ENCODE assay signal across 31 cellular contexts in the genomic region with DNA sequence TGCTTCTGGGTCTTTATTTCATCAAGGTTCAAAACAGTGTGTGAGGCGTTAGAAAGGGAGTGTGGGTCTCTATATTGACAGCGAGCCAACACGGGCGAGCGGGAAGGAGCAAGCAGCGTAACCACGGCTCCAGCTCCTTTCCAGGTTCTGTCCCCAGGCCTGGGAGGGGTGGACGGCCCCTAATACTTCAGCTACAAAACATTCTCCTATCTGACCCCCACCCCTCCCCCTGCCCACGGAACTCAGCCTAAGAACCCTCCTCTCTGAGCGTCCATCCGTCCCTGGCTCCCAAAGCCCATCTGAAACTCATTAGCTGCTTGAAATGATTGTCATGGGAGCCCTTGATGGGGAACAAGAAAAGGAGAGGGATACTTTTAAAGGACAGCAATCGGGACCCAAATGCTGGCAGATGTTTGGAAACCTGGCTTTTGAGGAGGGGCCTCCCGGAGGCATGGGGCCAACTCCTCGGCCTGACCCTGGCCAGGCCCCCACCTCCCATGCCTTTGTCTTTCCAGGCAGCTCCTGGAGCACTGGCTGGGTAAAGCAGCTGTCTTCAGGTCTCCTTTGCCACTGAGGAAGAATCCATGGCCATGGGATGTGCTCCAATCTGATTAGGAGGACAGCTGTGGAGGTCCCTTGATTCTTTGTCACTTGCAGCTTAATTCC.
A peak's percentile ranks its signal among the peaks of the same experiment; 100 is the strongest.
DNase-seq lines count a peak whose midpoint lies in the region; ATAC-seq, FAIRE-seq and TF ChIP-seq lines count a peak whose summit lies in the region.
"Had no signal": no experiment of that assay in that cellular context is flagged by ENCODE, and none has a peak within 500 bp of the region (broad histone marks: within the 10 kb centered on the region; RNA-seq: fewer than 3 reads in every experiment).

No MANE protein-coding gene starts in this region.

- H3K4me1 Mint-ChIP-seq in brain, result peaks cover 68% of the 10 kb centered on the region
- H3K4me1 Mint-ChIP-seq: CD4-positive, CD25-positive, alpha-beta regulatory T cell; stimulated activated effector memory CD8-positive, alpha-beta T cell treated with anti-CD3 and anti-CD28 coated beads, Interleukin-12 subunit alpha, Interleukin-12 subunit beta, amount 100 ng/mL, for 72 hours had no signal

- H3K9me3 Mint-ChIP-seq in brain, result peaks cover 0 to 11% (median 0%) of the 10 kb centered on the region in 5 experiments
- H3K9me3 Mint-ChIP-seq: activated T-helper 1 cell treated with anti-CD3 and anti-CD28 coated beads, Interleukin-12 subunit alpha, Interleukin-12 subunit beta, Interleukin-2, Interleukin-4 antibody, amounts not matched to agents 30 ng/mL and 10 ng/mL and 1 ng/mL, durations not matched to agents 14 hours and 24 hours and 36 hours; stimulated activated effector memory CD8-positive, alpha-beta T cell treated with anti-CD3 and anti-CD28 coated beads, Interleukin-12 subunit alpha, Interleukin-12 subunit beta, amount 100 ng/mL, for 72 hours; T-helper 1 cell treated with Interleukin-12 subunit alpha and Interleukin-12 subunit beta and Interleukin-4 antibody, amounts not matched to agents 30 μg/mL and 1 μg/mL, for 36 hours had no signal

- H3K9me3 ChIP-seq in stomach (no peaks in the 10 kb centered on the region), HepG2 (ENCODE audit: low read length) (no peaks in the 10 kb centered on the region)
- H3K9me3 ChIP-seq: body of pancreas, gastroesophageal sphincter, neutrophil had no signal

- BruUV-seq in HepG2 (replicated peaks; lab: Mats Ljungman, UMichigan), result no TSS peak

- H3K27ac Mint-ChIP-seq in brain, result peak overlapping the region in 3 of 5 experiments; percentile 63 to 84 (median 75)
- H3K27ac Mint-ChIP-seq: activated T-helper 1 cell treated with anti-CD3 and anti-CD28 coated beads, Interleukin-12 subunit alpha, Interleukin-12 subunit beta, Interleukin-2, Interleukin-4 antibody, amounts not matched to agents 30 ng/mL and 10 ng/mL and 1 ng/mL, durations not matched to agents 14 hours and 24 hours and 36 hours; CD4-positive, CD25-positive, alpha-beta regulatory T cell; progenitor cell of endocrine pancreas; stimulated activated effector memory CD8-positive, alpha-beta T cell treated with anti-CD3 and anti-CD28 coated beads, Interleukin-12 subunit alpha, Interleukin-12 subunit beta, amount 100 ng/mL, for 72 hours; T-helper 1 cell treated with Interleukin-12 subunit alpha and Interleukin-12 subunit beta and Interleukin-4 antibody, amounts not matched to agents 30 μg/mL and 1 μg/mL, for 36 hours had no signal

- H3K79me2 ChIP-seq in HepG2 (ENCODE audit: insufficient read depth, low read length), result no peaks in the 10 kb centered on the region

- WGBS in stomach, 5 donors, result 82 to 87% (median 84%) methylated on average over 11 to 14 of the region's 14 CpGs
- 51% methylated on average over 9 of the region's 14 CpGs for WGBS in HepG2 (ENCODE audit: low lambda C conversion rate)

- H3K4me1 ChIP-seq in stomach (no peaks in the 10 kb centered on the region), HepG2 (ENCODE audit: insufficient read depth, low read length) (no peaks in the 10 kb centered on the region)
- H3K4me1 ChIP-seq: body of pancreas, gastroesophageal sphincter had no signal

- H3K4me3 ChIP-seq in H7 (ENCODE audit: insufficient read depth, low read depth, low read length), result no peak overlapping the region
- H3K4me3 ChIP-seq in stomach, result no peak overlapping the region
- H3K4me3 ChIP-seq in HepG2 (replicated peaks in 1 of 3; ENCODE audit: insufficient read depth in 1 of 3, low read depth in 2 of 3, low read length in 3 of 3), result no peak overlapping the region
- H3K4me3 ChIP-seq: body of pancreas, gastroesophageal sphincter had no signal

- CTCF ChIA-PET in HepG2 (lab: Yijun Ruan, JAX; ENCODE audit: low intra/inter-chr PET ratio, low total read pairs), result no interaction called here

- H3K36me3 ChIP-seq in H7 (replicated peaks; ENCODE audit: control insufficient read depth, insufficient read depth, low read length) (no peaks in the 10 kb centered on the region), stomach (no peaks in the 10 kb centered on the region), HepG2 (replicated peaks in 1 of 2; ENCODE audit: control insufficient read depth in 1 of 2, insufficient read depth in 2 of 2, low read length in 2 of 2) (no peaks in the 10 kb centered on the region)
- H3K36me3 ChIP-seq: gastroesophageal sphincter, neutrophil had no signal

- H2AFZ ChIP-seq in HepG2 (ENCODE audit: low read length), result no peak overlapping the region

- ATAC-seq in HG03135 (IDR thresholded peaks at IDR 0.05; ENCODE audit: unreplicated experiment), result no peak
- no peak for ATAC-seq in HepG2
- ATAC-seq in GM19351 (IDR thresholded peaks at IDR 0.05; ENCODE audit: unreplicated experiment), result no peak
- ATAC-seq: body of pancreas; gastroesophageal sphincter; left cardiac atrium; stimulated activated effector memory CD8-positive, alpha-beta T cell treated with anti-CD3 and anti-CD28 coated beads, Interleukin-12 subunit alpha, Interleukin-12 subunit beta, amount 100 ng/mL, for 72 hours had no signal

- H3K4me2 ChIP-seq in HepG2 (ENCODE audit: low read depth, low read length), result no peak overlapping the region

- H3K27ac ChIP-seq in stomach, result no peak overlapping the region
- no peak overlapping the region for H3K27ac ChIP-seq in HepG2 (ENCODE audit: extremely low read length, insufficient read depth, low read length)
- H3K27ac ChIP-seq: body of pancreas, gastroesophageal sphincter, neutrophil had no signal

- TF ChIP-seq CTCF in brain (conservative IDR thresholded peaks at IDR 0.05) (no peak), stomach (IDR thresholded peaks at IDR 0.05) (no peak), HepG2 (CRISPR knock-in tag; IDR thresholded peaks at IDR 0.05) (no peak)

- H4K20me1 ChIP-seq in HepG2 (ENCODE audit: insufficient read depth, low read length), result no peaks in the 10 kb centered on the region

- in situ Hi-C loops in HepG2 (cut with HindIII; ENCODE audit: extremely low pct_ligation_motif_present, low pct_unique_long_range_greater_than_20kb), result no loop called here

- TF ChIP-seq RAD21 in HepG2 (CRISPR knock-in tag; IDR thresholded peaks at IDR 0.05), result no peak

- DNase-seq in H7 (peak; percentile 59), mesenteric fat pad (ENCODE audit: low spot score) (peak; percentile 30), stomach (peak; percentile 7), HepG2 (ENCODE audit: low spot score) (no peak), HK-2 (ENCODE audit: unreplicated experiment) (no peak)
- DNase-seq: activated CD4-positive, alpha-beta T cell treated with anti-CD3 and anti-CD28 coated beads, Interleukin-2, amount 50 U/mL, for 4 hours; activated naive CD4-positive, alpha-beta T cell treated with anti-CD3 and anti-CD28 coated beads, Interleukin-2, amount 50 U/mL, for 16 hours; AML-193; body of pancreas; Calu3; CD4-positive, CD25-positive, alpha-beta regulatory T cell; DMS79; GF-D8; GOT3; hippocampal formation; Karpas-422; left cardiac atrium; mammary epithelial cell; NCI-H2029; NCI-H510A treated with DMSO at 0.1 percent for 48 hours; stimulated activated CD4-positive, alpha-beta T cell treated with anti-CD3 and anti-CD28 coated beads, Interleukin-15, amount 100 ng/mL, for 24 hours had no signal

- TF ChIP-seq EP300 in stomach (IDR thresholded peaks at IDR 0.05) (no peak), HepG2 (IDR thresholded peaks at IDR 0.05; ENCODE audit: low read depth in 2 of 2, low read length in 2 of 2) (no peak), HepG2 (CRISPR knock-in tag; IDR thresholded peaks at IDR 0.05; ENCODE audit: borderline replicate concordance) (no peak)

- H3K4me3 Mint-ChIP-seq in brain, result peak overlapping the region in 1 of 5 experiments; percentile 28
- H3K4me3 Mint-ChIP-seq: activated T-helper 1 cell treated with anti-CD3 and anti-CD28 coated beads, Interleukin-12 subunit alpha, Interleukin-12 subunit beta, Interleukin-2, Interleukin-4 antibody, amounts not matched to agents 30 ng/mL and 10 ng/mL and 1 ng/mL, durations not matched to agents 14 hours and 24 hours and 36 hours; CD4-positive, CD25-positive, alpha-beta regulatory T cell; stimulated activated effector memory CD8-positive, alpha-beta T cell treated with anti-CD3 and anti-CD28 coated beads, Interleukin-12 subunit alpha, Interleukin-12 subunit beta, amount 100 ng/mL, for 72 hours; T-helper 1 cell treated with Interleukin-12 subunit alpha and Interleukin-12 subunit beta and Interleukin-4 antibody, amounts not matched to agents 30 μg/mL and 1 μg/mL, for 36 hours had no signal

- no peaks in the 10 kb centered on the region for H3K27me3 Mint-ChIP-seq in brain

- no peaks in the 10 kb centered on the region for H3K36me3 Mint-ChIP-seq in brain
- H3K36me3 Mint-ChIP-seq: CD4-positive, CD25-positive, alpha-beta regulatory T cell; stimulated activated effector memory CD8-positive, alpha-beta T cell treated with anti-CD3 and anti-CD28 coated beads, Interleukin-12 subunit alpha, Interleukin-12 subunit beta, amount 100 ng/mL, for 72 hours had no signal

- POLR2A ChIA-PET in HepG2 (lab: Yijun Ruan, JAX), result no interaction called here

- no peak for TF ChIP-seq POLR2A in stomach (IDR thresholded peaks at IDR 0.05)
- TF ChIP-seq POLR2A in HepG2 (IDR thresholded peaks at IDR 0.05; ENCODE audit: insufficient read depth in 1 of 2, low read depth in 2 of 2, low read length in 2 of 2), result no peak

- no peak overlapping the region for H3K9ac ChIP-seq in HepG2 (ENCODE audit: insufficient read depth, low read depth, low read length)

- no peak for FAIRE-seq in HepG2 (lab: Jason Lieb, UNC)
- FAIRE-seq: urothelium cell line had no signal

- no peaks in the 10 kb centered on the region for H3K27me3 ChIP-seq in H7 (ENCODE audit: control insufficient read depth, insufficient read depth, low read length)
- H3K27me3 ChIP-seq in stomach, result peaks cover 0 to 38% (median 8%) of the 10 kb centered on the region in 3 donors
- peaks cover 7 to 44% of the 10 kb centered on the region in 2 experiments; a peak in 3 of 5 replicates for H3K27me3 ChIP-seq in HepG2 (ENCODE audit: control insufficient read depth in 1 of 2, insufficient read depth in 2 of 2, low read length in 2 of 2)

- intact Hi-C loops in stomach (cut with DNase I; ENCODE audit: low total_unique reads), result no loop called here
- intact Hi-C loops in HepG2 (cut with micrococcal nuclease; ENCODE audit: unreplicated experiment), result no loop called here

Comparison
In these comparisons a context has a peak if more than half of its experiments do, and no peak if none do; other contexts are left out.
1. DNase-seq: peak in H7 (single experiment), mesenteric fat pad (single experiment) and stomach (single experiment); none in HepG2 (single experiment) and HK-2 (single experiment).